Comparison of ENCODE assay signal across 9 cellular contexts in genomic region chr5:132776932-132777208, GRCh38. TPM values are rescaled to one million over a fixed set of nuclear protein-coding genes. Genes with fewer than 3 reads are reported as not detected.
DNase-seq lines count a peak whose midpoint lies in the region; ATAC-seq and TF ChIP-seq lines count a peak whose summit lies in the region.
"Had no signal": no experiment of that assay in that cellular context is flagged by ENCODE, and none has a peak within 500 bp of the region (broad histone marks: within the 10 kb centered on the region; RNA-seq: fewer than 3 reads in every experiment).

No MANE protein-coding gene starts in this region.

- no peaks in the 10 kb centered on the region for H3K36me3 Mint-ChIP-seq in dendritic cell treated with granulocyte-macrophage colony-stimulating factor and Interleukin-4, amounts not matched to agents 40 ng/mL and 50 ng/mL, for 4 days (ENCODE audit: low read depth)
- H3K36me3 Mint-ChIP-seq in activated CD8-positive, alpha-beta memory T cell treated with anti-CD3 and anti-CD28 coated beads, Interleukin-2, amount 10 ng/mL, durations not matched to agents 7 days and 5 days: no peaks in the 10 kb centered on the region

- CTCF ChIA-PET in activated CD8-positive, alpha-beta memory T cell treated with anti-CD3 and anti-CD28 coated beads, Interleukin-2, amount 10 ng/mL, durations not matched to agents 7 days and 5 days (lab: Charles Lee): interaction anchor here (0.9 to 1.7 kb wide), 5 partner anchors 29 to 250 kb away, joined by 3 to 8 read pairs (median 3); partner anchors contain the start of genes CCNI2 and KIF3A

- H3K4me3 Mint-ChIP-seq in dendritic cell treated with granulocyte-macrophage colony-stimulating factor and Interleukin-4, amounts not matched to agents 40 ng/mL and 50 ng/mL, for 4 days: peak overlapping the region; percentile 74
- H3K4me3 Mint-ChIP-seq in activated CD8-positive, alpha-beta memory T cell treated with anti-CD3 and anti-CD28 coated beads, Interleukin-2, amount 10 ng/mL, durations not matched to agents 7 days and 5 days: no peak overlapping the region

- H3K27me3 Mint-ChIP-seq in dendritic cell treated with granulocyte-macrophage colony-stimulating factor and Interleukin-4, amounts not matched to agents 40 ng/mL and 50 ng/mL, for 4 days: peaks cover 65% of the 10 kb centered on the region
- H3K27me3 Mint-ChIP-seq in activated CD8-positive, alpha-beta memory T cell treated with anti-CD3 and anti-CD28 coated beads, Interleukin-2, amount 10 ng/mL, durations not matched to agents 7 days and 5 days: peaks cover 27% of the 10 kb centered on the region

- H3K36me3 ChIP-seq in HUES48 (ENCODE audit: control insufficient read depth, insufficient read depth, low read length) (no peaks in the 10 kb centered on the region), muscle layer of colon (ENCODE audit: insufficient read depth, low read length) (no peaks in the 10 kb centered on the region)

- intact Hi-C loops in dendritic cell treated with granulocyte-macrophage colony-stimulating factor and Interleukin-4, amounts not matched to agents 40 ng/mL and 50 ng/mL, for 4 days (cut with micrococcal nuclease): loop anchor here (5.0 kb wide), 1 partner anchor 35 kb away; the partner anchor contains the start of gene SOWAHA

- H3K9me3 ChIP-seq in HUES48 (ENCODE audit: control insufficient read depth, insufficient read depth, low read length): no peaks in the 10 kb centered on the region
- H3K9me3 ChIP-seq in muscle layer of colon (ENCODE audit: low read length): no peaks in the 10 kb centered on the region

- peak overlapping the region; percentile 63 for H3K4me3 ChIP-seq in AG09309 (ENCODE audit: control insufficient read depth, low read depth, low read length)
- peak overlapping the region; percentile 77 for H3K4me3 ChIP-seq in HUES48 (ENCODE audit: low read depth, low read length)
- peak overlapping the region; percentile 59 to 75 for H3K4me3 ChIP-seq in muscle layer of colon (ENCODE audit: low read depth in 1 of 2, low read length in 2 of 2)

- H3K27ac ChIP-seq in HUES48 (ENCODE audit: low read depth, low read length): no peak overlapping the region
- peak overlapping the region; percentile 42 for H3K27ac ChIP-seq in muscle layer of colon (ENCODE audit: low read depth, low read length)

- no peak for TF ChIP-seq CTCF in AG09309 (IDR thresholded peaks at IDR 0.05; ENCODE audit: control insufficient read depth, insufficient read depth, low read depth, low read length, missing control alignments)

- DNase-seq in AG09309 (ENCODE audit: low read depth): no peak
- no peak for DNase-seq in ureter (ENCODE audit: low spot score)
- DNase-seq in activated CD8-positive, alpha-beta memory T cell treated with anti-CD3 and anti-CD28 coated beads, Interleukin-2, amount 10 ng/mL, durations not matched to agents 7 days and 5 days: no peak
- no peak for DNase-seq in NCI-H748 treated with DMSO at 0.1 percent for 48 hours (lab: John Stamatoyannopoulos, UW)
- DNase-seq: foreskin keratinocyte had no signal

- H3K4me1 ChIP-seq in HUES48 (ENCODE audit: control insufficient read depth, insufficient read depth, low read length) (peaks cover 13% of the 10 kb centered on the region; the same call in 1 of the 2 replicates), muscle layer of colon (ENCODE audit: insufficient read depth, low read length) (peaks cover 28% of the 10 kb centered on the region)

- no peak overlapping the region for H3K9ac ChIP-seq in HUES48 (ENCODE audit: low read depth, low read length)
- H3K9ac ChIP-seq in muscle layer of colon (ENCODE audit: low read length): no peak overlapping the region

- H3K27me3 ChIP-seq in HUES48 (ENCODE audit: control insufficient read depth, insufficient read depth, low read length) (peaks cover 54% of the 10 kb centered on the region), muscle layer of colon (ENCODE audit: control insufficient read depth in 1 of 2, insufficient read depth in 2 of 2, low read length in 2 of 2) (no peaks in the 10 kb centered on the region)
- H3K27me3 ChIP-seq: foreskin keratinocyte had no signal

- H3K9me3 Mint-ChIP-seq in dendritic cell treated with granulocyte-macrophage colony-stimulating factor and Interleukin-4, amounts not matched to agents 40 ng/mL and 50 ng/mL, for 4 days: no peaks in the 10 kb centered on the region
- no peaks in the 10 kb centered on the region for H3K9me3 Mint-ChIP-seq in activated CD8-positive, alpha-beta memory T cell treated with anti-CD3 and anti-CD28 coated beads, Interleukin-2, amount 10 ng/mL, durations not matched to agents 7 days and 5 days (ENCODE audit: low read depth)

- peaks cover 33% of the 10 kb centered on the region for H3K4me1 Mint-ChIP-seq in dendritic cell treated with granulocyte-macrophage colony-stimulating factor and Interleukin-4, amounts not matched to agents 40 ng/mL and 50 ng/mL, for 4 days (ENCODE audit: low read depth)
- H3K4me1 Mint-ChIP-seq in activated CD8-positive, alpha-beta memory T cell treated with anti-CD3 and anti-CD28 coated beads, Interleukin-2, amount 10 ng/mL, durations not matched to agents 7 days and 5 days: peaks cover 26% of the 10 kb centered on the region

- peak overlapping the region; percentile 32 for H3K27ac Mint-ChIP-seq in dendritic cell treated with granulocyte-macrophage colony-stimulating factor and Interleukin-4, amounts not matched to agents 40 ng/mL and 50 ng/mL, for 4 days
- H3K27ac Mint-ChIP-seq in activated CD8-positive, alpha-beta memory T cell treated with anti-CD3 and anti-CD28 coated beads, Interleukin-2, amount 10 ng/mL, durations not matched to agents 7 days and 5 days: no peak overlapping the region

- no peak for ATAC-seq in GM19397 (IDR thresholded peaks at IDR 0.05; ENCODE audit: unreplicated experiment)
- ATAC-seq in activated CD8-positive, alpha-beta memory T cell treated with anti-CD3 and anti-CD28 coated beads, Interleukin-2, amount 10 ng/mL, durations not matched to agents 7 days and 5 days: no peak

RNA-seq across cellular contexts. Expression of gene SEPTIN8, which starts 0.2 kb away (rescaled TPM):
- total RNA-seq in ureter: 170 TPM
- total RNA-seq in activated CD8-positive, alpha-beta memory T cell treated with anti-CD3 and anti-CD28 coated beads, Interleukin-2, amount 10 ng/mL, durations not matched to agents 7 days and 5 days: 10 to 100 TPM; 43.7 to 57.3 TPM

RNA-seq across cellular contexts. Expression of gene CCNI2, which starts 29.6 kb away (rescaled TPM):
- 5.8 TPM for total RNA-seq in ureter
- 10 to 100 TPM; 16.7 to 52.5 TPM for total RNA-seq in activated CD8-positive, alpha-beta memory T cell treated with anti-CD3 and anti-CD28 coated beads, Interleukin-2, amount 10 ng/mL, durations not matched to agents 7 days and 5 days

RNA-seq across cellular contexts. Expression of gene SOWAHA, which starts 36.2 kb away (rescaled TPM):
- 6.8 TPM for total RNA-seq in ureter
- under 1 TPM in 1 of 2 experiments, not detected in 1; 0.42 TPM for total RNA-seq in activated CD8-positive, alpha-beta memory T cell treated with anti-CD3 and anti-CD28 coated beads, Interleukin-2, amount 10 ng/mL, durations not matched to agents 7 days and 5 days

RNA-seq across cellular contexts. Expression of gene KIF3A, which starts 39.5 kb away (rescaled TPM):
- 19.9 TPM for total RNA-seq in ureter
- total RNA-seq in activated CD8-positive, alpha-beta memory T cell treated with anti-CD3 and anti-CD28 coated beads, Interleukin-2, amount 10 ng/mL, durations not matched to agents 7 days and 5 days: 10 to 100 TPM; 18.2 to 38.8 TPM

RNA-seq across cellular contexts. Expression of gene SHROOM1, which starts 53.6 kb away (rescaled TPM):
- 263 TPM for total RNA-seq in ureter
- 10 to 100 TPM in 1 of 2 experiments, 1 to 10 TPM in 1; 4.4 to 11.5 TPM for total RNA-seq in activated CD8-positive, alpha-beta memory T cell treated with anti-CD3 and anti-CD28 coated beads, Interleukin-2, amount 10 ng/mL, durations not matched to agents 7 days and 5 days
